In the genomic region with DNA sequence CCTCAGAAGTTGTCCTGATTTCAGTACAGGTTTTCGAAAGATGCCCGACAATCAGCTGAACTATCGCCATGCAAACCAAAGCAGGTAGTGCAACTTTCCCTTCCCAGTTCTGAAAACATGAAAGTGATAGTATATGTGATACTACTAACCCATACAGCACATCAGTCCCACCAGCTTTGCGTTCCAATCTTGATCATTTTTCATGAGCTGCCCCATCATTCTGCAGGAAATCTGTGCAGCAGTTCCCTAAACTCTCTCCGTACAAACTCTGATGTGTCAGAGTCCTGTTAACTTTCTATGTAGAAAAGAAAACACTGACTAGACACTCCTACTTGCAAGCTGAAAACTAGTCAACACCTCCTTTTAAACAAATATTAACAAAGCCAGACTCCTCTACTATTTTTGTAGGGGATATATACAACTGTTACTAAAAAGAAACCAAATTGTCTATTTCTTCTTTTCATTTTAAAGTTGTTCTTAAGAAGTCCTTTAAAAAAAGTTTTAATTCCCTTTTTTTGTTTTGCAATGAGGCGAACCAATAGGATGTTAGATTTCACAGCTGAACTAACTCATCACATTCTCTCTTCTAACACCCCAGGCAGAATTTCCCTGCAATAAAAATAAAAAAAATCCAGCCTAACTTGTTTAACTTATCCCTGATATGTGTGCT, we compare ENCODE assay signal across 8 cellular contexts.
DNase-seq lines count a peak whose midpoint lies in the region; ATAC-seq, FAIRE-seq and TF ChIP-seq lines count a peak whose summit lies in the region.

No MANE protein-coding gene starts in this region.

- DNase-seq in D721Med (ENCODE audit: insufficient read length, low spot score), result no peak
- DNase-seq in H54 (ENCODE audit: insufficient read length, low spot score), result no peak
- DNase-seq in SK-N-SH, result no peak
- no peak for DNase-seq in right lobe of liver
- DNase-seq in HuH-7.5 (ENCODE audit: low spot score), result no peak
- no peak for DNase-seq in BE2C
- no peak for DNase-seq in G401 (ENCODE audit: low spot score)

- no peaks in the 10 kb centered on the region for H3K27me3 ChIP-seq in SK-N-SH (ENCODE audit: insufficient read depth)
- H3K27me3 ChIP-seq in right lobe of liver, result no peaks in the 10 kb centered on the region
- H3K27me3 ChIP-seq in BE2C, result no peaks in the 10 kb centered on the region

- no peak for TF ChIP-seq RAD21 in SK-N-SH (IDR thresholded peaks at IDR 0.05; ENCODE audit: low read length)

- H3K9me2 ChIP-seq in SK-N-SH, result no peaks in the 10 kb centered on the region

- H3K4me3 ChIP-seq in SK-N-SH (ENCODE audit: low read depth in 2 of 2, low read length in 1 of 2), result 0 out of 4 replicates have a peak overlapping the region, but pooled peaks of 1 of the 2 experiments have one; percentile 7
- H3K4me3 ChIP-seq in right lobe of liver, result peak overlapping the region; percentile 35 to 59 (median 50)
- H3K4me3 ChIP-seq in BE2C (ENCODE audit: low read depth, low read length), result no peak overlapping the region

- TF ChIP-seq CTCF in D721Med (IDR thresholded peaks at IDR 0.05; ENCODE audit: insufficient read depth, missing control alignments) (no peak), SK-N-SH (IDR thresholded peaks at IDR 0.05) (no peak), right lobe of liver (IDR thresholded peaks at IDR 0.05) (no peak), BE2C (IDR thresholded peaks at IDR 0.05; ENCODE audit: low read depth, low read length) (no peak)

- POLR2A ChIA-PET in SK-N-SH (lab: Yijun Ruan, JAX), result no interaction called here

- H3K9ac ChIP-seq in SK-N-SH, result no peak overlapping the region

- in situ Hi-C loops in G401 (cut with HindIII; ENCODE audit: low sequenced_read_pairs), result no loop called here

- TF ChIP-seq POLR2A in H54 (IDR thresholded peaks at IDR 0.05; ENCODE audit: low read depth, low read length) (no peak), right lobe of liver (IDR thresholded peaks at IDR 0.05) (peak; percentile 93)

- H3K27ac ChIP-seq in SK-N-SH (ENCODE audit: low read depth in 2 of 2, low read length in 1 of 2) (peak overlapping the region in 1 of 2 experiments; percentile 14; a peak in 1 of 4 replicates), right lobe of liver (peak overlapping the region; percentile 70 to 77 (median 75))

- H3K9me3 ChIP-seq in SK-N-SH (no peaks in the 10 kb centered on the region), right lobe of liver (no peaks in the 10 kb centered on the region), BE2C (no peaks in the 10 kb centered on the region)

- intact Hi-C loops in right lobe of liver (cut with DNase I), result no loop called here

- H3K36me3 ChIP-seq in SK-N-SH (replicated peaks in 1 of 2; ENCODE audit: control insufficient read depth in 1 of 2, insufficient read depth in 2 of 2, low read length in 1 of 2) (peaks cover 0 to 3% of the 10 kb centered on the region in 2 experiments), right lobe of liver (no peaks in the 10 kb centered on the region), BE2C (no peaks in the 10 kb centered on the region; the same call in 1 of the 2 replicates)

- TF ChIP-seq EP300 in SK-N-SH (IDR thresholded peaks at IDR 0.05; ENCODE audit: borderline replicate concordance in 1 of 2, low read depth in 1 of 2, low read length in 1 of 2), result no peak

- peaks cover 14 to 23% of the 10 kb centered on the region in 2 experiments; a peak in 3 of 4 replicates for H3K4me1 ChIP-seq in SK-N-SH (ENCODE audit: control insufficient read depth in 1 of 2, insufficient read depth in 2 of 2, low read depth in 1 of 2, low read length in 1 of 2)
- H3K4me1 ChIP-seq in right lobe of liver, result peaks cover 0 to 23% (median 0%) of the 10 kb centered on the region in 4 donors
- H3K4me1 ChIP-seq in BE2C, result peaks cover 10% of the 10 kb centered on the region

- peaks cover 100% of the 10 kb centered on the region for H3K79me2 ChIP-seq in SK-N-SH (ENCODE audit: insufficient read depth)

- WGBS in SK-N-SH (ENCODE audit: low lambda C conversion rate), result 83% methylated on average over 6 of the region's 6 CpGs
- WGBS in right lobe of liver (ENCODE audit: insufficient coverage, low coverage, low lambda C conversion rate, missing lambda C conversion rate), result 32% methylated on average over 6 of the region's 6 CpGs

- peak; percentile 78 to 88 (median 85) for ATAC-seq in right lobe of liver
- no peak for ATAC-seq in HG03280 (IDR thresholded peaks at IDR 0.05; ENCODE audit: unreplicated experiment)

- no peak overlapping the region for H2AFZ ChIP-seq in SK-N-SH (ENCODE audit: low read depth)

- CTCF ChIA-PET in SK-N-SH (lab: Yijun Ruan, JAX), result interaction anchor here (1.1 to 1.4 kb wide), 3 partner anchors 12 to 33 kb away, joined by 3 to 4 read pairs (median 3); no protein-coding TSS in a partner anchor

- peak overlapping the region; percentile 59 for H3K4me2 ChIP-seq in SK-N-SH

- peaks cover 77% of the 10 kb centered on the region for H4K20me1 ChIP-seq in SK-N-SH (ENCODE audit: insufficient read depth)

- H3F3A ChIP-seq in SK-N-SH (replicated peaks; ENCODE audit: insufficient read depth), result peaks cover 8% of the 10 kb centered on the region

- FAIRE-seq in D721Med (lab: Jason Lieb, UNC) (peak; percentile 35), H54 (lab: Jason Lieb, UNC) (peak; percentile 83)

TF ChIP-seq in SK-N-SH, 30 proteins besides CTCF, POLR2A, EP300 and RAD21 (continues in another document):
- TF ChIP-seq, protein P1, sequence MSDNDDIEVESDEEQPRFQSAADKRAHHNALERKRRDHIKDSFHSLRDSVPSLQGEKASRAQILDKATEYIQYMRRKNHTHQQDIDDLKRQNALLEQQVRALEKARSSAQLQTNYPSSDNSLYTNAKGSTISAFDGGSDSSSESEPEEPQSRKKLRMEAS (IDR thresholded peaks at IDR 0.05; ENCODE audit: low read depth), result no peak
- TF ChIP-seq MXI1 (IDR thresholded peaks at IDR 0.05; ENCODE audit: low read depth, low read length) (no peak), GABPA (IDR thresholded peaks at IDR 0.05; ENCODE audit: low read depth) (no peak), YY1 (IDR thresholded peaks at IDR 0.05; ENCODE audit: low read depth) (no peak), FOXM1 (IDR thresholded peaks at IDR 0.05; ENCODE audit: low read depth) (no peak), CHD2 (IDR thresholded peaks at IDR 0.05; ENCODE audit: low read length, partially characterized antibody) (no peak), NFIC (IDR thresholded peaks at IDR 0.05; ENCODE audit: borderline replicate concordance) (no peak), SIN3A (IDR thresholded peaks at IDR 0.05; ENCODE audit: borderline replicate concordance, low read depth, low read length) (no peak), JUND (IDR thresholded peaks at IDR 0.05) (no peak)
- TF ChIP-seq, protein P2, sequence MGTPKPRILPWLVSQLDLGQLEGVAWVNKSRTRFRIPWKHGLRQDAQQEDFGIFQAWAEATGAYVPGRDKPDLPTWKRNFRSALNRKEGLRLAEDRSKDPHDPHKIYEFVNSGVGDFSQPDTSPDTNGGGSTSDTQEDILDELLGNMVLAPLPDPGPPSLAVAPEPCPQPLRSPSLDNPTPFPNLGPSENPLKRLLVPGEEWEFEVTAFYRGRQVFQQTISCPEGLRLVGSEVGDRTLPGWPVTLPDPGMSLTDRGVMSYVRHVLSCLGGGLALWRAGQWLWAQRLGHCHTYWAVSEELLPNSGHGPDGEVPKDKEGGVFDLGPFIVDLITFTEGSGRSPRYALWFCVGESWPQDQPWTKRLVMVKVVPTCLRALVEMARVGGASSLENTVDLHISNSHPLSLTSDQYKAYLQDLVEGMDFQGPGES (IDR thresholded peaks at IDR 0.05; ENCODE audit: low read depth, low read length), result no peak
- TF ChIP-seq, protein P3, sequence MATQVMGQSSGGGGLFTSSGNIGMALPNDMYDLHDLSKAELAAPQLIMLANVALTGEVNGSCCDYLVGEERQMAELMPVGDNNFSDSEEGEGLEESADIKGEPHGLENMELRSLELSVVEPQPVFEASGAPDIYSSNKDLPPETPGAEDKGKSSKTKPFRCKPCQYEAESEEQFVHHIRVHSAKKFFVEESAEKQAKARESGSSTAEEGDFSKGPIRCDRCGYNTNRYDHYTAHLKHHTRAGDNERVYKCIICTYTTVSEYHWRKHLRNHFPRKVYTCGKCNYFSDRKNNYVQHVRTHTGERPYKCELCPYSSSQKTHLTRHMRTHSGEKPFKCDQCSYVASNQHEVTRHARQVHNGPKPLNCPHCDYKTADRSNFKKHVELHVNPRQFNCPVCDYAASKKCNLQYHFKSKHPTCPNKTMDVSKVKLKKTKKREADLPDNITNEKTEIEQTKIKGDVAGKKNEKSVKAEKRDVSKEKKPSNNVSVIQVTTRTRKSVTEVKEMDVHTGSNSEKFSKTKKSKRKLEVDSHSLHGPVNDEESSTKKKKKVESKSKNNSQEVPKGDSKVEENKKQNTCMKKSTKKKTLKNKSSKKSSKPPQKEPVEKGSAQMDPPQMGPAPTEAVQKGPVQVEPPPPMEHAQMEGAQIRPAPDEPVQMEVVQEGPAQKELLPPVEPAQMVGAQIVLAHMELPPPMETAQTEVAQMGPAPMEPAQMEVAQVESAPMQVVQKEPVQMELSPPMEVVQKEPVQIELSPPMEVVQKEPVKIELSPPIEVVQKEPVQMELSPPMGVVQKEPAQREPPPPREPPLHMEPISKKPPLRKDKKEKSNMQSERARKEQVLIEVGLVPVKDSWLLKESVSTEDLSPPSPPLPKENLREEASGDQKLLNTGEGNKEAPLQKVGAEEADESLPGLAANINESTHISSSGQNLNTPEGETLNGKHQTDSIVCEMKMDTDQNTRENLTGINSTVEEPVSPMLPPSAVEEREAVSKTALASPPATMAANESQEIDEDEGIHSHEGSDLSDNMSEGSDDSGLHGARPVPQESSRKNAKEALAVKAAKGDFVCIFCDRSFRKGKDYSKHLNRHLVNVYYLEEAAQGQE (IDR thresholded peaks at IDR 0.05; ENCODE audit: low read depth, low read length), result no peak
- TF ChIP-seq, protein P4, sequence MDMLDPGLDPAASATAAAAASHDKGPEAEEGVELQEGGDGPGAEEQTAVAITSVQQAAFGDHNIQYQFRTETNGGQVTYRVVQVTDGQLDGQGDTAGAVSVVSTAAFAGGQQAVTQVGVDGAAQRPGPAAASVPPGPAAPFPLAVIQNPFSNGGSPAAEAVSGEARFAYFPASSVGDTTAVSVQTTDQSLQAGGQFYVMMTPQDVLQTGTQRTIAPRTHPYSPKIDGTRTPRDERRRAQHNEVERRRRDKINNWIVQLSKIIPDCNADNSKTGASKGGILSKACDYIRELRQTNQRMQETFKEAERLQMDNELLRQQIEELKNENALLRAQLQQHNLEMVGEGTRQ (IDR thresholded peaks at IDR 0.05; ENCODE audit: borderline replicate concordance, low read depth, low read length), result no peak
- TF ChIP-seq, protein P5, sequence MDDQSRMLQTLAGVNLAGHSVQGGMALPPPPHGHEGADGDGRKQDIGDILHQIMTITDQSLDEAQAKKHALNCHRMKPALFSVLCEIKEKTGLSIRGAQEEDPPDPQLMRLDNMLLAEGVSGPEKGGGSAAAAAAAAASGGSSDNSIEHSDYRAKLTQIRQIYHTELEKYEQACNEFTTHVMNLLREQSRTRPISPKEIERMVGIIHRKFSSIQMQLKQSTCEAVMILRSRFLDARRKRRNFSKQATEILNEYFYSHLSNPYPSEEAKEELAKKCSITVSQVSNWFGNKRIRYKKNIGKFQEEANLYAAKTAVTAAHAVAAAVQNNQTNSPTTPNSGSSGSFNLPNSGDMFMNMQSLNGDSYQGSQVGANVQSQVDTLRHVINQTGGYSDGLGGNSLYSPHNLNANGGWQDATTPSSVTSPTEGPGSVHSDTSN (IDR thresholded peaks at IDR 0.05), result no peak
